In the genomic region with DNA sequence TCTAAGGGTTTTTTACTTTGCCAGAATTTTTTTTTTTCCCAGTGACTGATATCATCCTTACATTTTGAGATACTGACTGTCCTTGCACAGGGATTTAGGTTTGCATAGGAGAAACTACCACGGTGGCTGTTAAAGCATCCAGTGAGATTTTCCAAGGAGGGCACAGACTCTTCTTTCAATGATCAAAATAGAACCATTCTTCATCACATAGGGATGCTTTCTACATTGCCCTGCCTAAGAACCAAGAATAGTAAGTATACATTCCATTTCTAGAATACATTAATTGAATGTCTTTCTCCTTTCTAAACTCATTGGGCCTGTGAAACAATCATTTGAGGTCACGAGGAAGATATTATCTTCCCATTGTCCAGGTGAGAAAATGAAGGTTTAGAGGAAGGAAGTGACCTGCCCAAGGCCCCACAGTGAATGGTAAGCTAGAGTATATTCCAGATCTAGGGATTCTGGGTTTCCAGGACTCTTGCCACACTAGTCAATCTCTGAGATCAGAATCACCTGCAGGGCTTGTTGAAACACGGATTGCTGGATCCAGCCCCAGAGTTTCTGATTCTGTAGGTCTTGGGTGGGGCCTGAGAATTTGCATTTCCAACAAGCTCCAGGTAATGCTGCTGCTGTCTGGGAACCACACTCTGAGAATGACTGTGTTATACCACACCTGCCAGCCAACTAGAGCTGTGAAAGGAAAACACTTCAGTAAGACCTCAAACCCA, we compare ENCODE assay signal across 9 cellular contexts. TPM values are rescaled to one million over a fixed set of nuclear protein-coding genes. Genes with fewer than 3 reads are reported as not detected.
DNase-seq lines count a peak whose midpoint lies in the region; ATAC-seq and TF ChIP-seq lines count a peak whose summit lies in the region.
"Had no signal": no experiment of that assay in that cellular context is flagged by ENCODE, and none has a peak within 500 bp of the region (broad histone marks: within the 10 kb centered on the region; RNA-seq: fewer than 3 reads in every experiment).

No MANE protein-coding gene starts in this region.

- ATAC-seq in GM19452 (IDR thresholded peaks at IDR 0.05; ENCODE audit: unreplicated experiment) (peak; percentile 36), HG03135 (IDR thresholded peaks at IDR 0.05; ENCODE audit: unreplicated experiment) (peak; percentile 32)
- ATAC-seq in stimulated activated effector memory CD8-positive, alpha-beta T cell treated with anti-CD3 and anti-CD28 coated beads, Interleukin-12 subunit alpha, Interleukin-12 subunit beta, amount 100 ng/mL, for 72 hours = no peak

- H3K4me1 ChIP-seq in breast epithelium = no peaks in the 10 kb centered on the region

- peaks cover 0 to 6% (median 0%) of the 10 kb centered on the region in 7 donors for H3K9me3 Mint-ChIP-seq in CD14-positive monocyte
- no peaks in the 10 kb centered on the region for H3K9me3 Mint-ChIP-seq in stimulated activated effector memory CD8-positive, alpha-beta T cell treated with anti-CD3 and anti-CD28 coated beads, Interleukin-12 subunit alpha, Interleukin-12 subunit beta, amount 100 ng/mL, for 72 hours

- TF ChIP-seq POLR2A in breast epithelium (IDR thresholded peaks at IDR 0.05) = no peak

- peak overlapping the region in 1 of 2 donors; percentile 24 for H3K4me3 Mint-ChIP-seq in CD14-positive monocyte
- no peak overlapping the region for H3K4me3 Mint-ChIP-seq in stimulated activated effector memory CD8-positive, alpha-beta T cell treated with anti-CD3 and anti-CD28 coated beads, Interleukin-12 subunit alpha, Interleukin-12 subunit beta, amount 100 ng/mL, for 72 hours

- peak overlapping the region; percentile 74 to 92 (median 85) for H3K27ac Mint-ChIP-seq in CD14-positive monocyte
- no peak overlapping the region for H3K27ac Mint-ChIP-seq in stimulated activated effector memory CD8-positive, alpha-beta T cell treated with anti-CD3 and anti-CD28 coated beads, Interleukin-12 subunit alpha, Interleukin-12 subunit beta, amount 100 ng/mL, for 72 hours

- peaks cover 25% of the 10 kb centered on the region for H3K4me1 Mint-ChIP-seq in CD14-positive monocyte
- peaks cover 25% of the 10 kb centered on the region for H3K4me1 Mint-ChIP-seq in stimulated activated effector memory CD8-positive, alpha-beta T cell treated with anti-CD3 and anti-CD28 coated beads, Interleukin-12 subunit alpha, Interleukin-12 subunit beta, amount 100 ng/mL, for 72 hours

- no peaks in the 10 kb centered on the region for H3K36me3 Mint-ChIP-seq in CD14-positive monocyte
- H3K36me3 Mint-ChIP-seq in stimulated activated effector memory CD8-positive, alpha-beta T cell treated with anti-CD3 and anti-CD28 coated beads, Interleukin-12 subunit alpha, Interleukin-12 subunit beta, amount 100 ng/mL, for 72 hours = no peaks in the 10 kb centered on the region

- no peaks in the 10 kb centered on the region for H3K27me3 ChIP-seq in breast epithelium

- no peak for DNase-seq in CD14-positive monocyte (ENCODE audit: low spot score)
- no peak for DNase-seq in breast epithelium (ENCODE audit: low spot score in 2 of 2)
- no peak for DNase-seq in head of caudate nucleus
- no peak for DNase-seq in occipital lobe (lab: John Stamatoyannopoulos, UW)
- DNase-seq in stimulated activated CD4-positive, alpha-beta T cell treated with anti-CD3 and anti-CD28 coated beads, Interleukin-2, amount 100 ng/mL, for 24 hours = no peak
- DNase-seq in stimulated activated effector memory CD8-positive, alpha-beta T cell treated with anti-CD3 and anti-CD28 coated beads, Interleukin-12 subunit alpha, Interleukin-12 subunit beta, amount 100 ng/mL, for 72 hours (ENCODE audit: low spot score in 2 of 2) = no peak
- DNase-seq: NCI-H2081 had no signal

- intact Hi-C loops in CD14-positive monocyte (cut with micrococcal nuclease) (no loop called here), breast epithelium (cut with DNase I; ENCODE audit: low total_unique reads) (no loop called here), head of caudate nucleus (cut with DNase I) (no loop called here)

- peak overlapping the region; percentile 75 to 83 for H3K27ac ChIP-seq in breast epithelium

- no peak overlapping the region for H3K4me3 ChIP-seq in breast epithelium

- peaks cover 2 to 11% (median 10%) of the 10 kb centered on the region in 3 donors for H3K27me3 Mint-ChIP-seq in CD14-positive monocyte (ENCODE audit: low read depth in 3 of 3)

- H3K36me3 ChIP-seq in breast epithelium = no peaks in the 10 kb centered on the region

- no peaks in the 10 kb centered on the region for H3K9me3 ChIP-seq in breast epithelium

- TF ChIP-seq CTCF in CD14-positive monocyte (IDR thresholded peaks at IDR 0.05) (no peak), breast epithelium (IDR thresholded peaks at IDR 0.05) (no peak)

RNA-seq across cellular contexts. Expression of a gene that starts 17.7 kb away (rescaled TPM):
- polyA plus RNA-seq in CD14-positive monocyte = 100 to 1,000 TPM; 117 to 157 TPM
- total RNA-seq in breast epithelium (1 to 10 TPM; 1.3 to 7.2 (median 5.6) TPM), occipital lobe (0.47 TPM)
